ENCODE assay signal across 16 cellular contexts in genomic region chr16:14476183-14476582, GRCh38.
DNase-seq lines count a peak whose midpoint lies in the region; ATAC-seq, FAIRE-seq and TF ChIP-seq lines count a peak whose summit lies in the region.
"Had no signal": no experiment of that assay in that cellular context is flagged by ENCODE, and none has a peak within 500 bp of the region (broad histone marks: within the 10 kb centered on the region; RNA-seq: fewer than 3 reads in every experiment).

No MANE protein-coding gene starts in this region.

- WGBS in A549 (ENCODE audit: missing lambda C conversion rate), result 67% methylated on average over 1 of the region's 1 CpG
- WGBS in lower leg skin, 2 donors, result 80 to 83% methylated on average over 1 of the region's 1 CpG

- TF ChIP-seq POLR2A in A549 (IDR thresholded peaks at IDR 0.05; ENCODE audit: low read length), result no peak
- no peak for TF ChIP-seq POLR2A in lower leg skin (IDR thresholded peaks at IDR 0.05)

- no peak for TF ChIP-seq CTCF in A549 (IDR thresholded peaks at IDR 0.05)
- TF ChIP-seq CTCF in VCaP (conservative IDR thresholded peaks at IDR 0.05), result no peak
- TF ChIP-seq CTCF in lower leg skin (IDR thresholded peaks at IDR 0.05), result no peak

- 0 out of 6 replicates have a peak, but pooled peaks of 1 of the 2 experiments have one; percentile 25 for ATAC-seq in A549
- ATAC-seq: CD8-positive, alpha-beta T cell had no signal

- peak overlapping the region; percentile 62; the same call in 2 of the 3 replicates for H3K4me2 ChIP-seq in A549
- H3K4me2 ChIP-seq: BLaER1 treated with 17β-estradiol and CSF1 and Interleukin-3, amounts not matched to agents 10 nM and 100 nM; GM23338 had no signal

- no peak for DNase-seq in A549 (ENCODE audit: low read depth in 1 of 2, low spot score in 1 of 2)
- peak; percentile 25 for DNase-seq in NCI-H146 treated with DMSO at 0.1 percent for 48 hours (lab: John Stamatoyannopoulos, UW; ENCODE audit: unreplicated experiment)
- no peak for DNase-seq in lower leg skin (ENCODE audit: low spot score in 2 of 2)
- DNase-seq in Ammon's horn (ENCODE audit: low spot score), result no peak
- no peak for DNase-seq in NK-92 treated with Interleukin-12 subunit alpha and Interleukin-12 subunit beta, amount 100 ng/mL, for 24 hours (lab: John Stamatoyannopoulos, UW)
- DNase-seq: CD8-positive, alpha-beta T cell; DMS 273 treated with DMSO at 0.1 percent for 48 hours; DMS79; GDM1; HCEC 1CT had no signal

- TF ChIP-seq EP300 in A549 (IDR thresholded peaks at IDR 0.05), result no peak

- no peak for FAIRE-seq in A549 (lab: Jason Lieb, UNC)
- FAIRE-seq: GM12892, GM18507, H54 had no signal

- H3K27ac ChIP-seq in A549 (peak overlapping the region; percentile 61 to 76), VCaP (peak overlapping the region; percentile 68)
- H3K27ac ChIP-seq: BLaER1 treated with 17β-estradiol and CSF1 and Interleukin-3, amounts not matched to agents 10 nM and 100 nM had no signal

- POLR2A ChIA-PET in A549 (lab: Yijun Ruan, JAX), result no interaction called here

- intact Hi-C loops in lower leg skin (cut with DNase I; ENCODE audit: low total_unique reads), result no loop called here

- H3K4me1 ChIP-seq in A549, result peaks cover 32% of the 10 kb centered on the region

- TF ChIP-seq RAD21 in A549 (conservative IDR thresholded peaks at IDR 0.05 in 1 of 2, IDR thresholded peaks at IDR 0.05 in 1 of 2), result no peak

- H3K4me3 ChIP-seq in A549 (no peak overlapping the region), lower leg skin (ENCODE audit: low read depth, poor library complexity, severe bottlenecking) (no peak overlapping the region)
- H3K4me3 ChIP-seq: BLaER1 treated with 17β-estradiol and CSF1 and Interleukin-3, amounts not matched to agents 10 nM and 100 nM; GM23338 had no signal

- H3K9me3 ChIP-seq in A549, result peaks cover 22% of the 10 kb centered on the region

- CTCF ChIA-PET in A549 (lab: Yijun Ruan, JAX), result interaction anchor here (0.6 kb wide), 1 partner anchor 9 kb away, joined by 4 read pairs; no protein-coding TSS in a partner anchor

TF ChIP-seq in A549, 52 proteins besides CTCF, POLR2A, EP300 and RAD21 (continues in another document):
- no peak for TF ChIP-seq CHD2 (IDR thresholded peaks at IDR 0.05; ENCODE audit: low read length, partially characterized antibody)
- TF ChIP-seq USF2 (IDR thresholded peaks at IDR 0.05), result no peak
- no peak for TF ChIP-seq HEYL (CRISPR knock-in tag; IDR thresholded peaks at IDR 0.05)
- TF ChIP-seq SREBF2 (IDR thresholded peaks at IDR 0.05), result no peak
- no peak for TF ChIP-seq CBX8 (IDR thresholded peaks at IDR 0.05)
- no peak for TF ChIP-seq POLR2AphosphoS2 (conservative IDR thresholded peaks at IDR 0.05; ENCODE audit: low read length)
- TF ChIP-seq MAX (IDR thresholded peaks at IDR 0.05), result peak; percentile 57
- no peak for TF ChIP-seq HMGXB4 (CRISPR knock-in tag; IDR thresholded peaks at IDR 0.05; ENCODE audit: borderline replicate concordance)
- no peak for TF ChIP-seq JUN (IDR thresholded peaks at IDR 0.05)
- TF ChIP-seq HOXB5 (CRISPR knock-in tag; IDR thresholded peaks at IDR 0.05), result 0 out of 2 replicates have a peak, but pooled peaks have one; percentile 18
- TF ChIP-seq MYC (IDR thresholded peaks at IDR 0.05; ENCODE audit: borderline replicate concordance, low read length), result no peak
- no peak for TF ChIP-seq EHF (CRISPR knock-in tag; IDR thresholded peaks at IDR 0.05)
- peak; percentile 68; the same call in 1 of the 2 replicates for TF ChIP-seq HOXB13 (CRISPR knock-in tag; IDR thresholded peaks at IDR 0.05; ENCODE audit: low read depth)
- no peak for TF ChIP-seq ZFP36 (IDR thresholded peaks at IDR 0.05; ENCODE audit: borderline replicate concordance, partially characterized antibody)
- no peak for TF ChIP-seq ELK1 (IDR thresholded peaks at IDR 0.05; ENCODE audit: low read depth, low read length)
- no peak for TF ChIP-seq GATA3 (IDR thresholded peaks at IDR 0.05; ENCODE audit: borderline replicate concordance)
- peak; percentile 93 for TF ChIP-seq EHMT2 (IDR thresholded peaks at IDR 0.05; ENCODE audit: low read depth)
- TF ChIP-seq HOXA7 (CRISPR knock-in tag; IDR thresholded peaks at IDR 0.05), result no peak
- no peak for TF ChIP-seq TP53 (CRISPR knock-in tag; IDR thresholded peaks at IDR 0.05)
- TF ChIP-seq NPAS2 (CRISPR knock-in tag; IDR thresholded peaks at IDR 0.05; ENCODE audit: borderline replicate concordance), result no peak
- TF ChIP-seq ZSCAN20 (CRISPR knock-in tag; IDR thresholded peaks at IDR 0.05), result no peak
- no peak for TF ChIP-seq NR3C1 (IDR thresholded peaks at IDR 0.05)
- no peak for TF ChIP-seq RNF2 (IDR thresholded peaks at IDR 0.05; ENCODE audit: borderline replicate concordance, low read depth)
- TF ChIP-seq ZC3H11A (IDR thresholded peaks at IDR 0.05), result no peak
- TF ChIP-seq RFX5 (IDR thresholded peaks at IDR 0.05), result no peak
- TF ChIP-seq PBX3 (IDR thresholded peaks at IDR 0.05), result no peak
- 0 out of 2 replicates have a peak, but pooled peaks have one; percentile 57 for TF ChIP-seq ATOH8 (CRISPR knock-in tag; IDR thresholded peaks at IDR 0.05; ENCODE audit: low read depth)
- TF ChIP-seq FOSB (CRISPR knock-in tag; IDR thresholded peaks at IDR 0.05), result no peak
- TF ChIP-seq CHD4 (IDR thresholded peaks at IDR 0.05; ENCODE audit: borderline replicate concordance), result no peak
- no peak for TF ChIP-seq CEBPB (IDR thresholded peaks at IDR 0.05)
- TF ChIP-seq HES2 (IDR thresholded peaks at IDR 0.05), result no peak
- TF ChIP-seq FOSL2 (IDR thresholded peaks at IDR 0.05), result no peak
- TF ChIP-seq FOSL2 (CRISPR knock-in tag; IDR thresholded peaks at IDR 0.05), result no peak
- TF ChIP-seq ESRRA (IDR thresholded peaks at IDR 0.05; ENCODE audit: borderline replicate concordance, low read length), result no peak
- TF ChIP-seq BHLHE40 (IDR thresholded peaks at IDR 0.05; ENCODE audit: low read depth, low read length), result no peak
- no peak for TF ChIP-seq SMC3 (IDR thresholded peaks at IDR 0.05)
- TF ChIP-seq CBX2 (IDR thresholded peaks at IDR 0.05; ENCODE audit: borderline replicate concordance, low read depth), result no peak
- TF ChIP-seq KDM1A (IDR thresholded peaks at IDR 0.05; ENCODE audit: low read depth), result no peak
- TF ChIP-seq FOXS1 (CRISPR knock-in tag; IDR thresholded peaks at IDR 0.05), result no peak
- no peak for TF ChIP-seq JUNB (IDR thresholded peaks at IDR 0.05)
